In genomic region chr10:115092555-115093285, GRCh38 we compare ENCODE assay signal across 8 cellular contexts. TPM values are rescaled to one million over a fixed set of nuclear protein-coding genes. Genes with fewer than 3 reads are reported as not detected.
A peak's percentile ranks its signal among the peaks of the same experiment; 100 is the strongest.
DNase-seq lines count a peak whose midpoint lies in the region; ATAC-seq and TF ChIP-seq lines count a peak whose summit lies in the region.

No MANE protein-coding gene starts in this region.

- no peaks in the 10 kb centered on the region for H3K4me1 ChIP-seq in ovary (ENCODE audit: insufficient read depth)

- H3K36me3 Mint-ChIP-seq in activated naive CD4-positive, alpha-beta T cell treated with anti-CD3 and anti-CD28 coated beads for 36 hours (ENCODE audit: low read depth) = peaks cover 2% of the 10 kb centered on the region
- H3K36me3 Mint-ChIP-seq in glutamatergic neuron (ENCODE audit: unreplicated experiment) = no peaks in the 10 kb centered on the region

- peak overlapping the region; percentile 88 to 99 for H3K27ac ChIP-seq in ovary

- peak; percentile 48 for ATAC-seq in Right ventricle myocardium inferior
- ATAC-seq in HG02759 (IDR thresholded peaks at IDR 0.05; ENCODE audit: unreplicated experiment) = peak; percentile 85

- no peak for TF ChIP-seq POLR2A in ovary (IDR thresholded peaks at IDR 0.05)

- no peak for TF ChIP-seq CTCF in glutamatergic neuron (IDR thresholded peaks at IDR 0.05; ENCODE audit: partially characterized antibody, unreplicated experiment)
- TF ChIP-seq CTCF in ovary (IDR thresholded peaks at IDR 0.05) = no peak

- TF ChIP-seq EP300 in ovary (IDR thresholded peaks at IDR 0.05) = no peak

- no peak for DNase-seq in Right ventricle myocardium inferior (ENCODE audit: missing footprints)
- DNase-seq in cardiac septum (ENCODE audit: low spot score) = no peak
- peak; percentile 25 to 52 for DNase-seq in NCI-H1930 (lab: John Stamatoyannopoulos, UW)
- DNase-seq in activated naive CD4-positive, alpha-beta T cell treated with anti-CD3 and anti-CD28 coated beads for 36 hours = peak; percentile 12
- peak; percentile 70 for DNase-seq in glutamatergic neuron
- DNase-seq in ovary = peak in 4 of 5 donors; percentile 60 to 82 (median 75)
- no peak for DNase-seq in HT-29 (ENCODE audit: low spot score)

- H3K9me3 Mint-ChIP-seq in activated naive CD4-positive, alpha-beta T cell treated with anti-CD3 and anti-CD28 coated beads for 36 hours = peaks cover 2% of the 10 kb centered on the region
- peaks cover 9% of the 10 kb centered on the region for H3K9me3 Mint-ChIP-seq in glutamatergic neuron (ENCODE audit: unreplicated experiment)

- H3K4me3 Mint-ChIP-seq in activated naive CD4-positive, alpha-beta T cell treated with anti-CD3 and anti-CD28 coated beads for 36 hours = peak overlapping the region; percentile 68
- peak overlapping the region; percentile 95 for H3K4me3 Mint-ChIP-seq in glutamatergic neuron (ENCODE audit: unreplicated experiment)

- H3K27me3 ChIP-seq in ovary = no peaks in the 10 kb centered on the region

- intact Hi-C loops in Right ventricle myocardium inferior (cut with DNase I) = no loop called here
- intact Hi-C loops in cardiac septum (cut with DNase I) = loop anchor here (5.0 to 10.0 kb wide), 3 partner anchors 118 to 218 kb away; no protein-coding TSS in a partner anchor
- intact Hi-C loops in activated naive CD4-positive, alpha-beta T cell treated with anti-CD3 and anti-CD28 coated beads for 36 hours (cut with micrococcal nuclease) = loop anchor here (5.0 to 10.0 kb wide), 2 partner anchors 218 to 270 kb away; partner anchors contain the start of gene FHIP2A
- intact Hi-C loops in ovary (cut with DNase I) = loop anchor here in 2 of 4 donors (10.0 kb wide), 2 partner anchors 68 to 98 kb away; no protein-coding TSS in a partner anchor

- H3K36me3 ChIP-seq in ovary = no peaks in the 10 kb centered on the region

- H3K27me3 Mint-ChIP-seq in activated naive CD4-positive, alpha-beta T cell treated with anti-CD3 and anti-CD28 coated beads for 36 hours (ENCODE audit: low read depth) = peaks cover 41% of the 10 kb centered on the region
- H3K27me3 Mint-ChIP-seq in glutamatergic neuron (ENCODE audit: unreplicated experiment) = peaks cover 11% of the 10 kb centered on the region

- no peaks in the 10 kb centered on the region for H3K9me3 ChIP-seq in ovary

- CTCF ChIA-PET in activated naive CD4-positive, alpha-beta T cell treated with anti-CD3 and anti-CD28 coated beads for 36 hours (lab: Charles Lee) = no interaction called here

- H3K4me3 ChIP-seq in ovary = peak overlapping the region; percentile 76

- 0 to 1% (median 1%) methylated on average over 58 to 75 of the region's 75 CpGs for WGBS in ovary, 3 donors

- H3K4me1 Mint-ChIP-seq in activated naive CD4-positive, alpha-beta T cell treated with anti-CD3 and anti-CD28 coated beads for 36 hours (ENCODE audit: low read depth) = peaks cover 5% of the 10 kb centered on the region
- peaks cover 17% of the 10 kb centered on the region for H3K4me1 Mint-ChIP-seq in glutamatergic neuron (ENCODE audit: low read depth, unreplicated experiment)

- no peak overlapping the region for H3K27ac Mint-ChIP-seq in activated naive CD4-positive, alpha-beta T cell treated with anti-CD3 and anti-CD28 coated beads for 36 hours
- peak overlapping the region; percentile 97 for H3K27ac Mint-ChIP-seq in glutamatergic neuron (ENCODE audit: unreplicated experiment)

RNA-seq across cellular contexts. Expression of gene ATRNL1, which starts 0.4 kb away (rescaled TPM):
- 0.41 TPM for total RNA-seq in Right ventricle myocardium inferior
- total RNA-seq in cardiac septum = 25.8 TPM
- total RNA-seq in activated naive CD4-positive, alpha-beta T cell treated with anti-CD3 and anti-CD28 coated beads for 36 hours = not detected
- 35.9 TPM for total RNA-seq in glutamatergic neuron (ENCODE audit: unreplicated experiment)
- total RNA-seq in ovary = 100 to 1,000 TPM in 2 of 7 donors, 10 to 100 TPM in 5; 54.7 to 119 (median 85.3) TPM
- polyA plus RNA-seq in ovary = 10 to 100 TPM in 1 of 2 donors, 1 to 10 TPM in 1; 8.1 to 42.4 TPM
- total RNA-seq in HT-29 (2014; rRNA removed; shearing (Covaris generic)) = not detected in 2 replicates

Comparison
In these comparisons a context has a peak if more than half of its experiments do, and no peak if none do; other contexts are left out.
1. RNA of gene ATRNL1, which starts 0.4 kb away (total RNA-seq): 54.7 to 119 TPM in ovary, 35.9 TPM in glutamatergic neuron (single experiment) and 25.8 TPM in cardiac septum (single experiment); 0.41 TPM in Right ventricle myocardium inferior (single experiment), not detected in activated naive CD4-positive, alpha-beta T cell treated with anti-CD3 and anti-CD28 coated beads for 36 hours and not detected in HT-29; every median in the first group is over 10 times any median in the second.
2. DNase-seq: peak in NCI-H1930 (2 of 2), activated naive CD4-positive, alpha-beta T cell treated with anti-CD3 and anti-CD28 coated beads for 36 hours (single experiment), glutamatergic neuron (single experiment) and ovary (4 of 5); none in Right ventricle myocardium inferior (single experiment), cardiac septum (single experiment) and HT-29 (single experiment).